8 cellular contexts compared by ENCODE assay signal in genomic region chr5:128083033-128083810, GRCh38. TPM values are rescaled to one million over a fixed set of nuclear protein-coding genes. Genes with fewer than 3 reads are reported as not detected.
DNase-seq lines count a peak whose midpoint lies in the region; ATAC-seq and FAIRE-seq lines count a peak whose summit lies in the region.

SLC12A2 (plus strand) TSS chr5:128083766; CDS start chr5:128083955, 189 bp downstream.

- H3K9me3 ChIP-seq in right cardiac atrium (ENCODE audit: control insufficient read depth, low read length) = no peaks in the 10 kb centered on the region

- H3K27ac ChIP-seq in right cardiac atrium (ENCODE audit: low read length) = peak within 1 kb of the TSS; percentile 93

- ATAC-seq in GM18502 (IDR thresholded peaks at IDR 0.05; ENCODE audit: poor library complexity, unreplicated experiment) (peak; percentile 64), HG02938 (IDR thresholded peaks at IDR 0.05; ENCODE audit: unreplicated experiment) (peak; percentile 60), right cardiac atrium (peak; percentile 94)

- intact Hi-C loops in T-helper 2 cell treated with Interferon-gamma antibody and Interleukin-4, amounts not matched to agents 100 ng/mL and 5 ng/mL, for 36 hours (cut with micrococcal nuclease) = loop anchor here (1.0 to 10.0 kb wide), 9 partner anchors 114 to 1481 kb away; partner anchors contain the start of genes ISOC1, LMNB1, PHAX and PRRC1
- intact Hi-C loops in right cardiac atrium (cut with DNase I) = loop anchor here in 2 of 4 donors (5.0 to 10.0 kb wide), 2 partner anchors 208 to 326 kb away; no protein-coding TSS in a partner anchor

- DNase-seq in NCI-H1694 treated with DMSO at 0.1 percent for 48 hours (lab: John Stamatoyannopoulos, UW) (peak; percentile 81), anterior cingulate cortex (lab: John Stamatoyannopoulos, UW) (peak; percentile 52 to 96 (median 90)), right cardiac atrium (peak; percentile 95 to 98 (median 97)), pulmonary artery endothelial cell (ENCODE audit: low read depth, low spot score) (peak; percentile 89), urothelium cell line (ENCODE audit: low spot score) (peak; percentile 94)

- WGBS in right cardiac atrium = under 1% methylated on average over 104 of the region's 104 CpGs

- H3K4me3 ChIP-seq in right cardiac atrium (ENCODE audit: low read length) = peak within 1 kb of the TSS; percentile 91

- H3K27me3 ChIP-seq in right cardiac atrium (ENCODE audit: control insufficient read depth, insufficient read depth) = no peaks in the 10 kb centered on the region

- peak; percentile 75 for FAIRE-seq in urothelium cell line (lab: Jason Lieb, UNC)

- H3K4me1 ChIP-seq in right cardiac atrium (ENCODE audit: control insufficient read depth, insufficient read depth, low read length) = no peaks in the 10 kb centered on the region

RNA-seq across cellular contexts. Expression of gene SLC12A2, which starts in this region (rescaled TPM):
- 18.8 and 19.5 TPM in 2 replicates for total RNA-seq in T-helper 2 cell treated with Interferon-gamma antibody and Interleukin-4, amounts not matched to agents 100 ng/mL and 5 ng/mL, for 36 hours
- total RNA-seq in right cardiac atrium (10 to 100 TPM in 2 of 4 donors, 1 to 10 TPM in 2; 8.9 to 18.7 (median 10.5) TPM), pulmonary artery endothelial cell (60.0 and 83.2 TPM in 2 replicates)
- polyA plus RNA-seq in right cardiac atrium = 2.4 TPM

Comparison
In these comparisons a context has a peak if more than half of its experiments do, and no peak if none do; other contexts are left out.
1. Peak in every context shown above with its lines: DNase-seq, ATAC-seq, H3K4me3 ChIP-seq and H3K27ac ChIP-seq.